13 cellular contexts compared by ENCODE assay signal in the genomic region with DNA sequence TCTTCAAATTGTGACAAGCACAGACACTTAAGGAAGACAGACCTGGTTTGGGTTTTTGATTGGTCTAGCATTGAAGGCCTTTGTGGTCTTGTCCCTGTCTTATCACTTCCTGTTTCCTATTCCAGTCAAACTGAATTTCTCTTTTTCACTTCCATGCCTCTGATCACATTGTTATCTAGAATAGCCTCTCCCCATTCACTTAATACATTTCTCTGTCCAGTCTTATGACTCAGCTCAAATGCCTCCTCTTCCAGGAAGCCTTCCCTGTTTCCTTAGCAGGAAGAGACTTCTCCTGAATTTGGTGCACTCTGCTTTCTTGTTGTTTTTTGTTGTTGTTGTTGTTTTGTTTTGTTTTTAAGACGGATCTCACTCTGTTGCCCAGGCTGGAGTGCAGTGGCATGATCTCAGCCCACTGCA. TPM values are rescaled to one million over a fixed set of nuclear protein-coding genes. Genes with fewer than 3 reads are reported as not detected.
A peak's percentile ranks its signal among the peaks of the same experiment; 100 is the strongest.
DNase-seq lines count a peak whose midpoint lies in the region; ATAC-seq and TF ChIP-seq lines count a peak whose summit lies in the region.
"Had no signal": no experiment of that assay in that cellular context is flagged by ENCODE, and none has a peak within 500 bp of the region (broad histone marks: within the 10 kb centered on the region; RNA-seq: fewer than 3 reads in every experiment).

No MANE protein-coding gene starts in this region.

- H4K20me1 ChIP-seq in fibroblast of lung (ENCODE audit: control insufficient read depth, extremely low read depth, insufficient read depth, low read length): no peaks in the 10 kb centered on the region

- H3K79me2 ChIP-seq in fibroblast of lung (ENCODE audit: control insufficient read depth, insufficient read depth, low read length): peaks cover 61% of the 10 kb centered on the region

- TF ChIP-seq CTCF in fibroblast of lung (conservative IDR thresholded peaks at IDR 0.05 in 1 of 2, IDR thresholded peaks at IDR 0.05 in 1 of 2; ENCODE audit: low read depth in 1 of 2, low read length in 2 of 2) (no peak), type B pancreatic cell (conservative IDR thresholded peaks at IDR 0.05) (no peak)

- POLR2A ChIA-PET in activated CD4-positive, alpha-beta T cell treated with anti-CD3 and anti-CD28 coated beads, Interleukin-2, amount 10 ng/mL, durations not matched to agents 7 days and 5 days (lab: Charles Lee): no interaction called here

- no peak overlapping the region for H3K4me3 ChIP-seq in fibroblast of lung (replicated peaks in 1 of 4; ENCODE audit: control extremely low read depth in 1 of 4, insufficient read depth in 1 of 4, low read depth in 3 of 4, low read length in 4 of 4)

- no peak overlapping the region for H3K4me2 ChIP-seq in fibroblast of lung (ENCODE audit: extremely low read depth, insufficient read depth, low read length)
- H3K4me2 ChIP-seq: SK-N-SH had no signal

- H3K4me1 ChIP-seq in fibroblast of lung (ENCODE audit: control insufficient read depth, extremely low read depth, insufficient read depth, low read length): peaks cover 43% of the 10 kb centered on the region

- H3K9ac ChIP-seq in fibroblast of lung (ENCODE audit: insufficient read depth, low read length): no peak overlapping the region
- H3K9ac ChIP-seq: SK-N-SH had no signal

- peaks cover 25% of the 10 kb centered on the region for H3K4me1 Mint-ChIP-seq in activated CD4-positive, alpha-beta T cell treated with anti-CD3 and anti-CD28 coated beads, Interleukin-2, amount 10 ng/mL, durations not matched to agents 24 days and 14 days
- peaks cover 11% of the 10 kb centered on the region for H3K4me1 Mint-ChIP-seq in activated CD4-positive, alpha-beta T cell treated with anti-CD3 and anti-CD28 coated beads, Interleukin-2, amount 10 ng/mL, durations not matched to agents 7 days and 5 days
- H3K4me1 Mint-ChIP-seq in type B pancreatic cell (ENCODE audit: unreplicated experiment): peaks cover 37% of the 10 kb centered on the region

- no peak overlapping the region for H2AFZ ChIP-seq in fibroblast of lung (ENCODE audit: low read length)

- no peaks in the 10 kb centered on the region for H3K27me3 Mint-ChIP-seq in activated CD4-positive, alpha-beta T cell treated with anti-CD3 and anti-CD28 coated beads, Interleukin-2, amount 10 ng/mL, durations not matched to agents 24 days and 14 days
- no peaks in the 10 kb centered on the region for H3K27me3 Mint-ChIP-seq in activated CD4-positive, alpha-beta T cell treated with anti-CD3 and anti-CD28 coated beads, Interleukin-2, amount 10 ng/mL, durations not matched to agents 7 days and 5 days
- no peaks in the 10 kb centered on the region for H3K27me3 Mint-ChIP-seq in type B pancreatic cell
- H3K27me3 Mint-ChIP-seq: activated CD4-positive, alpha-beta memory T cell treated with anti-CD3 and anti-CD28 coated beads for 36 hours; IgD-negative memory B cell had no signal

- H3K27ac Mint-ChIP-seq in activated CD4-positive, alpha-beta T cell treated with anti-CD3 and anti-CD28 coated beads, Interleukin-2, amount 10 ng/mL, durations not matched to agents 24 days and 14 days: peak overlapping the region; percentile 30
- no peak overlapping the region for H3K27ac Mint-ChIP-seq in activated CD4-positive, alpha-beta T cell treated with anti-CD3 and anti-CD28 coated beads, Interleukin-2, amount 10 ng/mL, durations not matched to agents 7 days and 5 days
- peak overlapping the region; percentile 63 for H3K27ac Mint-ChIP-seq in type B pancreatic cell
- H3K27ac Mint-ChIP-seq: activated CD4-positive, alpha-beta memory T cell treated with anti-CD3 and anti-CD28 coated beads for 36 hours had no signal

- H3K9me3 ChIP-seq in fibroblast of lung (ENCODE audit: control insufficient read depth, insufficient read depth, low read depth, low read length): no peaks in the 10 kb centered on the region
- H3K9me3 ChIP-seq: SK-N-SH had no signal

- peaks cover 3% of the 10 kb centered on the region for H3K9me3 Mint-ChIP-seq in activated CD4-positive, alpha-beta T cell treated with anti-CD3 and anti-CD28 coated beads, Interleukin-2, amount 10 ng/mL, durations not matched to agents 24 days and 14 days
- no peaks in the 10 kb centered on the region for H3K9me3 Mint-ChIP-seq in activated CD4-positive, alpha-beta T cell treated with anti-CD3 and anti-CD28 coated beads, Interleukin-2, amount 10 ng/mL, durations not matched to agents 7 days and 5 days
- H3K9me3 Mint-ChIP-seq in type B pancreatic cell: no peaks in the 10 kb centered on the region
- H3K9me3 Mint-ChIP-seq: activated CD4-positive, alpha-beta memory T cell treated with anti-CD3 and anti-CD28 coated beads for 36 hours; endodermal cell; IgD-negative memory B cell had no signal

- H3K4me3 Mint-ChIP-seq in activated CD4-positive, alpha-beta T cell treated with anti-CD3 and anti-CD28 coated beads, Interleukin-2, amount 10 ng/mL, durations not matched to agents 24 days and 14 days: no peak overlapping the region
- H3K4me3 Mint-ChIP-seq in activated CD4-positive, alpha-beta T cell treated with anti-CD3 and anti-CD28 coated beads, Interleukin-2, amount 10 ng/mL, durations not matched to agents 7 days and 5 days: no peak overlapping the region
- no peak overlapping the region for H3K4me3 Mint-ChIP-seq in type B pancreatic cell
- H3K4me3 Mint-ChIP-seq: activated CD4-positive, alpha-beta memory T cell treated with anti-CD3 and anti-CD28 coated beads for 36 hours; endodermal cell had no signal

- no peak for DNase-seq in activated CD4-positive, alpha-beta T cell treated with anti-CD3 and anti-CD28 coated beads, Interleukin-2, amount 10 ng/mL, durations not matched to agents 24 days and 14 days
- DNase-seq in activated CD4-positive, alpha-beta T cell treated with anti-CD3 and anti-CD28 coated beads, Interleukin-2, amount 10 ng/mL, durations not matched to agents 7 days and 5 days: no peak
- DNase-seq in SIG-M5 treated with dmso at 0.1 percent for 504 hours (lab: John Stamatoyannopoulos, UW; ENCODE audit: unreplicated experiment) (peak; percentile 89), fibroblast of lung (ENCODE audit: low read depth in 2 of 2) (no peak), type B pancreatic cell (ENCODE audit: extremely low spot score, unreplicated experiment) (no peak), 8988T (no peak)
- no peak for DNase-seq in stimulated activated CD4-positive, alpha-beta T cell treated with anti-CD3 and anti-CD28 coated beads, Interleukin-2, amount 100 ng/mL, for 48 hours
- DNase-seq: activated CD4-positive, alpha-beta memory T cell treated with anti-CD3 and anti-CD28 coated beads for 36 hours; endodermal cell; SK-N-SH had no signal

- peaks cover 27% of the 10 kb centered on the region for H3K36me3 Mint-ChIP-seq in activated CD4-positive, alpha-beta T cell treated with anti-CD3 and anti-CD28 coated beads, Interleukin-2, amount 10 ng/mL, durations not matched to agents 24 days and 14 days (ENCODE audit: low read depth)
- peaks cover 25% of the 10 kb centered on the region for H3K36me3 Mint-ChIP-seq in activated CD4-positive, alpha-beta T cell treated with anti-CD3 and anti-CD28 coated beads, Interleukin-2, amount 10 ng/mL, durations not matched to agents 7 days and 5 days (ENCODE audit: low read depth)
- H3K36me3 Mint-ChIP-seq in type B pancreatic cell: peaks cover 18% of the 10 kb centered on the region

- intact Hi-C loops in activated CD4-positive, alpha-beta T cell treated with anti-CD3 and anti-CD28 coated beads, Interleukin-2, amount 10 ng/mL, durations not matched to agents 24 days and 14 days (cut with micrococcal nuclease): no loop called here

- CTCF ChIA-PET in activated CD4-positive, alpha-beta T cell treated with anti-CD3 and anti-CD28 coated beads, Interleukin-2, amount 10 ng/mL, durations not matched to agents 7 days and 5 days (lab: Charles Lee): interaction anchor here (3.1 kb wide), 1 partner anchor 20 kb away, joined by 14 read pairs; no protein-coding TSS in a partner anchor

- no peaks in the 10 kb centered on the region for H3K27me3 ChIP-seq in fibroblast of lung (ENCODE audit: control insufficient read depth, insufficient read depth, low read length)

- H3K27ac ChIP-seq in fibroblast of lung (ENCODE audit: insufficient read depth, low read length): peak overlapping the region; percentile 31

- no peak for ATAC-seq in GM21737 (IDR thresholded peaks at IDR 0.05; ENCODE audit: unreplicated experiment)
- ATAC-seq: sciatic nerve had no signal

- peaks cover 2% of the 10 kb centered on the region for H3K36me3 ChIP-seq in fibroblast of lung (ENCODE audit: control insufficient read depth, insufficient read depth, low read length)

RNA-seq across cellular contexts. Expression of a gene that starts 45.5 kb away (rescaled TPM):
- 36.2 and 39.8 TPM in 2 replicates for total RNA-seq in activated CD4-positive, alpha-beta T cell treated with anti-CD3 and anti-CD28 coated beads, Interleukin-2, amount 10 ng/mL, durations not matched to agents 24 days and 14 days
- total RNA-seq in activated CD4-positive, alpha-beta T cell treated with anti-CD3 and anti-CD28 coated beads, Interleukin-2, amount 10 ng/mL, durations not matched to agents 7 days and 5 days: 10 to 100 TPM; 45.1 to 47.7 TPM
- total RNA-seq in fibroblast of lung: 20.0 and 33.9 TPM in 2 replicates
- polyA plus RNA-seq in fibroblast of lung: 16.0 and 16.8 TPM in 2 replicates
- 19.7 and 20.4 TPM in 2 replicates for polyA plus RNA-seq in fibroblast of lung (2012)
- 148 and 253 TPM in 2 replicates for polyA minus RNA-seq in fibroblast of lung (ENCODE audit: low replicate concordance)
- 24.1 and 26.2 TPM in 2 replicates for total RNA-seq in type B pancreatic cell (ENCODE audit: low replicate concordance)

RNA-seq across cellular contexts. Expression of a gene that starts 49.1 kb away (rescaled TPM):
- total RNA-seq in activated CD4-positive, alpha-beta T cell treated with anti-CD3 and anti-CD28 coated beads, Interleukin-2, amount 10 ng/mL, durations not matched to agents 24 days and 14 days: 88.0 and 91.7 TPM in 2 replicates
- 10 to 100 TPM; 57.6 to 61.3 TPM for total RNA-seq in activated CD4-positive, alpha-beta T cell treated with anti-CD3 and anti-CD28 coated beads, Interleukin-2, amount 10 ng/mL, durations not matched to agents 7 days and 5 days
- total RNA-seq in fibroblast of lung (30.0 and 41.8 TPM in 2 replicates), type B pancreatic cell (ENCODE audit: low replicate concordance) (37.5 and 51.6 TPM in 2 replicates)
- polyA plus RNA-seq in fibroblast of lung: 27.1 and 33.3 TPM in 2 replicates
- polyA plus RNA-seq in fibroblast of lung (2012): 23.3 and 27.6 TPM in 2 replicates
- 5.0 and 5.6 TPM in 2 replicates for polyA minus RNA-seq in fibroblast of lung (ENCODE audit: low replicate concordance)
